In genomic region chr10:120891367-120891766, GRCh38 we compare ENCODE assay signal across 1 cellular context.
TF ChIP-seq lines count a peak whose summit lies in the region.

No MANE protein-coding gene starts in this region.

TF ChIP-seq in K562, 482 proteins besides CTCF, POLR2A, EP300 and RAD21 (continued from another document and continues in another):
- TF ChIP-seq CHAMP1 (IDR thresholded peaks at IDR 0.05) (no peak), ZNF696 (CRISPR knock-in tag; conservative IDR thresholded peaks at IDR 0.05) (no peak), ZNF197 (CRISPR knock-in tag; IDR thresholded peaks at IDR 0.05; ENCODE audit: low read depth) (0 out of 2 replicates have a peak, but pooled peaks have one; percentile 28), CCAR2 (IDR thresholded peaks at IDR 0.05; ENCODE audit: low read depth, low read length) (no peak), ZNF584 (CRISPR knock-in tag; IDR thresholded peaks at IDR 0.05; ENCODE audit: low read depth) (peak; percentile 69), RNF219 (CRISPR knock-in tag; IDR thresholded peaks at IDR 0.05) (no peak), NR3C1 (CRISPR knock-in tag; IDR thresholded peaks at IDR 0.05) (no peak), ZMIZ1 (IDR thresholded peaks at IDR 0.05; ENCODE audit: low read depth in 2 of 2, low read length in 2 of 2) (no peak), LARP7 (IDR thresholded peaks at IDR 0.05) (no peak), RAD51 (IDR thresholded peaks at IDR 0.05; ENCODE audit: borderline replicate concordance, low read depth) (no peak), ZNF589 (CRISPR knock-in tag; IDR thresholded peaks at IDR 0.05; ENCODE audit: low read depth) (peak; percentile 88), ZNF766 (CRISPR knock-in tag; conservative IDR thresholded peaks at IDR 0.05) (0 out of 2 replicates have a peak, but pooled peaks have one; percentile 38), HCFC1 (IDR thresholded peaks at IDR 0.05; ENCODE audit: low read depth, low read length) (no peak), GABPB2 (CRISPR knock-in tag; conservative IDR thresholded peaks at IDR 0.05) (no peak), SMARCA5 (IDR thresholded peaks at IDR 0.05) (no peak), NR4A1 (CRISPR knock-in tag; IDR thresholded peaks at IDR 0.05) (no peak), NR4A1 (tag; IDR thresholded peaks at IDR 0.05) (no peak), ZNF324 (CRISPR knock-in tag; IDR thresholded peaks at IDR 0.05) (no peak), ZNF586 (CRISPR knock-in tag; conservative IDR thresholded peaks at IDR 0.05) (no peak), KDM5B (IDR thresholded peaks at IDR 0.05; ENCODE audit: insufficient replicate concordance, low read depth, low read length) (no peak), ZSCAN32 (CRISPR knock-in tag; IDR thresholded peaks at IDR 0.05) (peak; percentile 88), ZNF280B (CRISPR knock-in tag; IDR thresholded peaks at IDR 0.05) (no peak), TRIM24 (IDR thresholded peaks at IDR 0.05) (peak in 1 of 2 experiments; percentile 28; a peak in 1 of 4 replicates), ZC3H4 (CRISPR knock-in tag; IDR thresholded peaks at IDR 0.05; ENCODE audit: borderline replicate concordance) (no peak), NR2C2 (CRISPR knock-in tag; IDR thresholded peaks at IDR 0.05) (no peak), NR2C2 (tag; IDR thresholded peaks at IDR 0.05) (0 out of 2 replicates have a peak, but pooled peaks have one; percentile 22), HSF4 (CRISPR knock-in tag; IDR thresholded peaks at IDR 0.05; ENCODE audit: borderline replicate concordance) (peak; percentile 10; the same call in 1 of the 2 replicates), AFF1 (IDR thresholded peaks at IDR 0.05; ENCODE audit: low read depth in 1 of 2, partially characterized antibody in 2 of 2) (no peak), RFX5 (IDR thresholded peaks at IDR 0.05; ENCODE audit: low read depth, low read length) (no peak), ZNF668 (CRISPR knock-in tag; IDR thresholded peaks at IDR 0.05) (no peak), ZNF436 (CRISPR knock-in tag; IDR thresholded peaks at IDR 0.05) (no peak), TEAD4 (IDR thresholded peaks at IDR 0.05; ENCODE audit: low read length) (no peak), TEAD4 (CRISPR knock-in tag; IDR thresholded peaks at IDR 0.05; ENCODE audit: borderline replicate concordance) (no peak), ZNF311 (CRISPR knock-in tag; IDR thresholded peaks at IDR 0.05) (0 out of 2 replicates have a peak, but pooled peaks have one; percentile 23), SRSF9 (IDR thresholded peaks at IDR 0.05; ENCODE audit: borderline replicate concordance, low read depth, low read length) (no peak), L3MBTL2 (IDR thresholded peaks at IDR 0.05) (0 out of 2 replicates have a peak, but pooled peaks have one; percentile 17), PATZ1 (CRISPR knock-in tag; IDR thresholded peaks at IDR 0.05; ENCODE audit: borderline replicate concordance) (no peak)
- TF ChIP-seq, protein P1, sequence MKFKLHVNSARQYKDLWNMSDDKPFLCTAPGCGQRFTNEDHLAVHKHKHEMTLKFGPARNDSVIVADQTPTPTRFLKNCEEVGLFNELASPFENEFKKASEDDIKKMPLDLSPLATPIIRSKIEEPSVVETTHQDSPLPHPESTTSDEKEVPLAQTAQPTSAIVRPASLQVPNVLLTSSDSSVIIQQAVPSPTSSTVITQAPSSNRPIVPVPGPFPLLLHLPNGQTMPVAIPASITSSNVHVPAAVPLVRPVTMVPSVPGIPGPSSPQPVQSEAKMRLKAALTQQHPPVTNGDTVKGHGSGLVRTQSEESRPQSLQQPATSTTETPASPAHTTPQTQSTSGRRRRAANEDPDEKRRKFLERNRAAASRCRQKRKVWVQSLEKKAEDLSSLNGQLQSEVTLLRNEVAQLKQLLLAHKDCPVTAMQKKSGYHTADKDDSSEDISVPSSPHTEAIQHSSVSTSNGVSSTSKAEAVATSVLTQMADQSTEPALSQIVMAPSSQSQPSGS (CRISPR knock-in tag; IDR thresholded peaks at IDR 0.05): no peak
- TF ChIP-seq, protein P2, sequence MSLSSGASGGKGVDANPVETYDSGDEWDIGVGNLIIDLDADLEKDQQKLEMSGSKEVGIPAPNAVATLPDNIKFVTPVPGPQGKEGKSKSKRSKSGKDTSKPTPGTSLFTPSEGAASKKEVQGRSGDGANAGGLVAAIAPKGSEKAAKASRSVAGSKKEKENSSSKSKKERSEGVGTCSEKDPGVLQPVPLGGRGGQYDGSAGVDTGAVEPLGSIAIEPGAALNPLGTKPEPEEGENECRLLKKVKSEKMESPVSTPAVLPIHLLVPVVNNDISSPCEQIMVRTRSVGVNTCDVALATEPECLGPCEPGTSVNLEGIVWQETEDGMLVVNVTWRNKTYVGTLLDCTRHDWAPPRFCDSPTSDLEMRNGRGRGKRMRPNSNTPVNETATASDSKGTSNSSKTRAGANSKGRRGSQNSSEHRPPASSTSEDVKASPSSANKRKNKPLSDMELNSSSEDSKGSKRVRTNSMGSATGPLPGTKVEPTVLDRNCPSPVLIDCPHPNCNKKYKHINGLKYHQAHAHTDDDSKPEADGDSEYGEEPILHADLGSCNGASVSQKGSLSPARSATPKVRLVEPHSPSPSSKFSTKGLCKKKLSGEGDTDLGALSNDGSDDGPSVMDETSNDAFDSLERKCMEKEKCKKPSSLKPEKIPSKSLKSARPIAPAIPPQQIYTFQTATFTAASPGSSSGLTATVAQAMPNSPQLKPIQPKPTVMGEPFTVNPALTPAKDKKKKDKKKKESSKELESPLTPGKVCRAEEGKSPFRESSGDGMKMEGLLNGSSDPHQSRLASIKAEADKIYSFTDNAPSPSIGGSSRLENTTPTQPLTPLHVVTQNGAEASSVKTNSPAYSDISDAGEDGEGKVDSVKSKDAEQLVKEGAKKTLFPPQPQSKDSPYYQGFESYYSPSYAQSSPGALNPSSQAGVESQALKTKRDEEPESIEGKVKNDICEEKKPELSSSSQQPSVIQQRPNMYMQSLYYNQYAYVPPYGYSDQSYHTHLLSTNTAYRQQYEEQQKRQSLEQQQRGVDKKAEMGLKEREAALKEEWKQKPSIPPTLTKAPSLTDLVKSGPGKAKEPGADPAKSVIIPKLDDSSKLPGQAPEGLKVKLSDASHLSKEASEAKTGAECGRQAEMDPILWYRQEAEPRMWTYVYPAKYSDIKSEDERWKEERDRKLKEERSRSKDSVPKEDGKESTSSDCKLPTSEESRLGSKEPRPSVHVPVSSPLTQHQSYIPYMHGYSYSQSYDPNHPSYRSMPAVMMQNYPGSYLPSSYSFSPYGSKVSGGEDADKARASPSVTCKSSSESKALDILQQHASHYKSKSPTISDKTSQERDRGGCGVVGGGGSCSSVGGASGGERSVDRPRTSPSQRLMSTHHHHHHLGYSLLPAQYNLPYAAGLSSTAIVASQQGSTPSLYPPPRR (CRISPR knock-in tag; IDR thresholded peaks at IDR 0.05; ENCODE audit: borderline replicate concordance): no peak
